Comparison of ENCODE assay signal across 22 cellular contexts in genomic region chr20:46785958-46786357, GRCh38.
"Had no signal": no experiment of that assay in that cellular context is flagged by ENCODE, and none has a peak within 500 bp of the region (broad histone marks: within the 10 kb centered on the region; RNA-seq: fewer than 3 reads in every experiment).

No MANE protein-coding gene starts in this region.

- H3K36me3 ChIP-seq: esophagus muscularis mucosa, gastroesophageal sphincter, heart left ventricle, left lung, lower lobe of right lung had no signal

- DNase-seq: cerebellar nuclear complex; dermis blood vessel endothelial cell; dorsolateral prefrontal cortex; effector CD4-positive, alpha-beta T cell; effector memory CD4-positive, alpha-beta T cell; foreskin keratinocyte; heart left ventricle; hippocampal formation; left cardiac atrium; left lung; left ventricle myocardium superior; lower lobe of right lung; mesenchymal stem cell; midbrain had no signal

- FAIRE-seq: colon, endothelial cell of umbilical vein, frontal cortex, islet of Langerhans, keratinocyte had no signal

- H3K4me1 ChIP-seq: foreskin keratinocyte, gastroesophageal sphincter, heart left ventricle, left lung, lower lobe of right lung had no signal

- H3K9me3 ChIP-seq: esophagus muscularis mucosa, gastroesophageal sphincter, heart left ventricle, left lung, lower lobe of right lung had no signal

- ATAC-seq: foreskin keratinocyte, gastroesophageal sphincter, heart left ventricle, left cardiac atrium, left lung, left ventricle myocardium superior, lower lobe of right lung had no signal

- H3K27me3 ChIP-seq: foreskin keratinocyte had no signal

- H3K4me3 ChIP-seq: coronary artery, dorsolateral prefrontal cortex, esophagus muscularis mucosa, gastroesophageal sphincter, heart left ventricle, left lung, lower lobe of right lung had no signal

- H3K27ac ChIP-seq: coronary artery, dorsolateral prefrontal cortex, esophagus muscularis mucosa, foreskin keratinocyte, gastroesophageal sphincter, heart left ventricle, left lung, lower lobe of right lung had no signal
